In the genomic region with DNA sequence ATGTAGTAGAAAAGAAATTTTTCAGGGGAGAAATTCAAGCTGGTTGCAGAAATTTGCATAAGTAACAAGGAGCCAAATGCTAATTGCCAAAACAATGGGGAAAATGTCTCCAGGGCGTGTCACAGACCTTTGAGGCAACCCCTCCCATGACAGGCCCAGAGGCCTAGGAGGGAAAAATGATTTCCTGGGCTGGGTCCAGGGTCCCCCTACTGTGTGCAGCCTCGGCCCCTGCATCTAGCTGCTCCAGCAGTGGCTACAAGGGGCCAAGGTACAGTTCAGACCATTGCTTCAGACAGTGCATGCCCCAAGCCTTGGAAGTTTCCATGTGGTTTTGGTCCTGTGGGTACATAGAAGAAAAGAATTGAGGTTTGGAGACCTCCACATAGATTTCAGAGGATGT, we compare ENCODE assay signal across 24 cellular contexts.
"Had no signal": no experiment of that assay in that cellular context is flagged by ENCODE, and none has a peak within 500 bp of the region (broad histone marks: within the 10 kb centered on the region; RNA-seq: fewer than 3 reads in every experiment).

No MANE protein-coding gene starts in this region.

- H3K9me3 ChIP-seq: colonic mucosa, esophagus muscularis mucosa, esophagus squamous epithelium, gastrocnemius medialis, gastroesophageal sphincter, heart left ventricle, heart right ventricle had no signal

- ATAC-seq: effector memory CD8-positive, alpha-beta T cell; esophagus mucosa; foreskin keratinocyte; gastrocnemius medialis; gastroesophageal sphincter; heart left ventricle; heart right ventricle had no signal

- H3K27ac ChIP-seq: colonic mucosa, coronary artery, dorsolateral prefrontal cortex, epithelial cell of prostate, esophagus muscularis mucosa, esophagus squamous epithelium, foreskin keratinocyte, gastrocnemius medialis, gastroesophageal sphincter, heart left ventricle, heart right ventricle had no signal

- DNase-seq: colonic mucosa; cortex of kidney; dermis blood vessel endothelial cell; dorsolateral prefrontal cortex; effector CD4-positive, alpha-beta T cell; effector CD8-positive, alpha-beta T cell; effector memory CD4-positive, alpha-beta T cell; effector memory CD8-positive, alpha-beta T cell; endodermal cell; erythroblast; esophagus squamous epithelium; foreskin fibroblast; foreskin keratinocyte; foreskin melanocyte; gastrocnemius medialis; glutamatergic neuron; head of caudate nucleus; heart left ventricle; heart right ventricle had no signal

- H3K36me3 ChIP-seq: colonic mucosa, esophagus muscularis mucosa, esophagus squamous epithelium, gastrocnemius medialis, gastroesophageal sphincter, heart left ventricle, heart right ventricle had no signal

- H3K4me3 ChIP-seq: colonic mucosa, coronary artery, dorsolateral prefrontal cortex, esophagus muscularis mucosa, esophagus squamous epithelium, gastrocnemius medialis, gastroesophageal sphincter, heart left ventricle, heart right ventricle had no signal

- H3K4me1 ChIP-seq: colonic mucosa, esophagus muscularis mucosa, foreskin keratinocyte, gastrocnemius medialis, gastroesophageal sphincter, heart left ventricle, heart right ventricle had no signal

- H3K27me3 ChIP-seq: colonic mucosa, dorsolateral prefrontal cortex, esophagus muscularis mucosa, esophagus squamous epithelium, foreskin keratinocyte, gastrocnemius medialis, gastroesophageal sphincter, heart left ventricle, heart right ventricle had no signal
